In the genomic region with DNA sequence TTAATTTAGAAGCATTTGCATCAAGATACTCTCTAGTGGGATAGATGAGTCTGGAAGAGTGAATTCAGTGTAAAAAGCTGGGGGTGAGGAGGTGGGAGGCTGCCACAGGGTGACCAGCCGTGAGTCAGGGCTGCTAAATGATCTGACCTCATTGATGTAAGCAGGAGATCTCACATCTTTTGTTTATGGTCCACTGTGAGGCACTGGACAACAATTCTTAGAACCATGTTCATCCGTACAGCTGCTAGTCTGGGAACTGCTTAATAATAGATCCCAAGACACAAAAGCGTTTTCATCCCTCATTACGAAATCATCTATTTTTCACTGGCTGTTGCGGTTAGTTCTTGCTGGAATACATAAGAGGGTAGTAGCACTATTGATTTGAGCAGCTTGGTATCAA, we compare ENCODE assay signal across 8 cellular contexts. TPM values are rescaled to one million over a fixed set of nuclear protein-coding genes. Genes with fewer than 3 reads are reported as not detected.
DNase-seq lines count a peak whose midpoint lies in the region; ATAC-seq, FAIRE-seq and TF ChIP-seq lines count a peak whose summit lies in the region.
"Had no signal": no experiment of that assay in that cellular context is flagged by ENCODE, and none has a peak within 500 bp of the region (broad histone marks: within the 10 kb centered on the region; RNA-seq: fewer than 3 reads in every experiment).

No MANE protein-coding gene starts in this region.

- ATAC-seq in pancreas, result no peak
- ATAC-seq in esophagus mucosa, result no peak

- peaks cover 18% of the 10 kb centered on the region; the same call in 1 of the 2 replicates for H4K20me1 ChIP-seq in MM.1S (ENCODE audit: insufficient read depth, low read length)

- no peak overlapping the region for H3K4me2 ChIP-seq in MM.1S (ENCODE audit: low read depth, low read length)
- H3K4me2 ChIP-seq: PC-9 had no signal

- no peaks in the 10 kb centered on the region for H3K9me3 ChIP-seq in MM.1S (replicated peaks; ENCODE audit: insufficient read depth, low read length)
- no peaks in the 10 kb centered on the region for H3K9me3 ChIP-seq in pancreas

- H3K27me3 ChIP-seq in layer of hippocampus (ENCODE audit: control insufficient read depth, insufficient read depth, low read length) (no peaks in the 10 kb centered on the region), MM.1S (replicated peaks; ENCODE audit: insufficient read depth, low read length) (no peaks in the 10 kb centered on the region), pancreas (no peaks in the 10 kb centered on the region)

- H3K79me2 ChIP-seq in MM.1S (ENCODE audit: low read length), result peaks cover 99% of the 10 kb centered on the region

- H3K27me3 Mint-ChIP-seq in MCF 10A (ENCODE audit: insufficient read depth, unreplicated experiment), result no peaks in the 10 kb centered on the region

- H3K27ac ChIP-seq in layer of hippocampus (ENCODE audit: low read depth, low read length) (peak overlapping the region; percentile 22), MM.1S (ENCODE audit: low read length) (no peak overlapping the region), pancreas (no peak overlapping the region)
- H3K27ac ChIP-seq: PC-9 had no signal

- FAIRE-seq in pancreas (lab: Jason Lieb, UNC), result no peak

- no peak overlapping the region for H3K4me3 Mint-ChIP-seq in MCF 10A (ENCODE audit: unreplicated experiment)

- no peaks in the 10 kb centered on the region for H3K9me3 Mint-ChIP-seq in MCF 10A (ENCODE audit: unreplicated experiment)

- peak overlapping the region; percentile 77 for H3K27ac Mint-ChIP-seq in MCF 10A (ENCODE audit: low read depth, unreplicated experiment)

- H3K36me3 ChIP-seq in MM.1S (replicated peaks; ENCODE audit: insufficient read depth, low read length) (no peaks in the 10 kb centered on the region), pancreas (peaks cover 0 to 21% (median 7%) of the 10 kb centered on the region in 3 donors)

- H3K4me3 ChIP-seq in MM.1S (ENCODE audit: low read length), result no peak overlapping the region
- no peak overlapping the region for H3K4me3 ChIP-seq in pancreas
- H3K4me3 ChIP-seq: PC-9 had no signal

- DNase-seq in HCEC 1CT (peak; percentile 88), MCF 10A (ENCODE audit: unreplicated experiment) (no peak), stromal cell of bone marrow (ENCODE audit: low read depth) (peak; percentile 82), MM.1S (no peak), pancreas (no peak)
- DNase-seq: PC-9 had no signal

- no peak overlapping the region for H2AFZ ChIP-seq in MM.1S (ENCODE audit: low read length)
- H2AFZ ChIP-seq: PC-9 had no signal

- H3K9ac ChIP-seq in MM.1S (ENCODE audit: low read length), result no peak overlapping the region

- H3K36me3 Mint-ChIP-seq in MCF 10A (ENCODE audit: insufficient read depth, unreplicated experiment), result peaks cover 37% of the 10 kb centered on the region

- no peaks in the 10 kb centered on the region for H3K9me2 ChIP-seq in MM.1S (replicated peaks; ENCODE audit: insufficient read depth, low read length)

- peaks cover 23% of the 10 kb centered on the region; the same call in 1 of the 2 replicates for H3F3A ChIP-seq in MM.1S (ENCODE audit: insufficient read depth, low read length)

- peaks cover 45% of the 10 kb centered on the region for H3K4me1 Mint-ChIP-seq in MCF 10A (ENCODE audit: insufficient read depth, unreplicated experiment)

- H3K4me1 ChIP-seq in MM.1S (ENCODE audit: low read length) (peaks cover 27% of the 10 kb centered on the region), pancreas (peaks cover 16 to 41% (median 29%) of the 10 kb centered on the region in 3 donors)

- POLR2A ChIA-PET in MCF 10A (lab: Yijun Ruan, JAX), result interaction anchor here (0.7 to 4.9 kb wide), 6 partner anchors 9 to 358 kb away, joined by 3 to 51 read pairs (median 4); no protein-coding TSS in a partner anchor

- CTCF ChIA-PET in MCF 10A (lab: Yijun Ruan, JAX), result interaction anchor here (0.6 to 5.3 kb wide), 4 partner anchors 11 to 1814 kb away, joined by 3 to 71 read pairs (median 4); no protein-coding TSS in a partner anchor

- WGBS in pancreas, 2 donors, result 53 to 61% methylated on average over 5 of the region's 5 CpGs

- intact Hi-C loops in MCF 10A (cut with micrococcal nuclease) (no loop called here), pancreas (cut with DNase I) (loop anchor here in 1 of 3 donors (10.0 kb wide), 3 partner anchors 293 to 493 kb away; no protein-coding TSS in a partner anchor)

- BruUV-seq in MCF 10A (replicated peaks; lab: Mats Ljungman, UMichigan), result no TSS peak

- TF ChIP-seq CTCF in MCF 10A (IDR thresholded peaks at IDR 0.05; ENCODE audit: unreplicated experiment) (no peak), MM.1S (IDR thresholded peaks at IDR 0.05; ENCODE audit: low read length) (no peak), pancreas (IDR thresholded peaks at IDR 0.05) (no peak)

RNA-seq across cellular contexts. Expression of gene KLF3, which starts 14.1 kb away (rescaled TPM):
- total RNA-seq in MCF 10A (2022), result 45.3 and 51.2 TPM in 2 replicates
- total RNA-seq in pancreas, result 10 to 100 TPM; 19.8 to 33.4 (median 28.6) TPM
- 10 to 100 TPM in 1 of 2 donors, 1 to 10 TPM in 1; 8.7 to 11.2 TPM for polyA plus RNA-seq in pancreas
- total RNA-seq in esophagus mucosa, result 77.8 TPM

Comparison
In these comparisons a context has a peak if more than half of its experiments do, and no peak if none do; other contexts are left out.
1. DNase-seq: peak in HCEC 1CT (single experiment) and stromal cell of bone marrow (single experiment); none in MCF 10A (single experiment), MM.1S (single experiment) and pancreas (0 of 6).